ENCODE assay signal across 13 cellular contexts in genomic region chr1:2238361-2239055, GRCh38. TPM values are rescaled to one million over a fixed set of nuclear protein-coding genes. Genes with fewer than 3 reads are reported as not detected.
DNase-seq lines count a peak whose midpoint lies in the region; ATAC-seq and TF ChIP-seq lines count a peak whose summit lies in the region.
"Had no signal": no experiment of that assay in that cellular context is flagged by ENCODE, and none has a peak within 500 bp of the region (broad histone marks: within the 10 kb centered on the region; RNA-seq: fewer than 3 reads in every experiment).

No MANE protein-coding gene starts in this region.

- peaks cover 9% of the 10 kb centered on the region; the same call in 1 of the 2 replicates for H3K4me1 ChIP-seq in DND-41 (ENCODE audit: insufficient read depth, low read length)
- H3K4me1 ChIP-seq in right cardiac atrium (ENCODE audit: control insufficient read depth, insufficient read depth, low read length): peaks cover 54% of the 10 kb centered on the region
- H3K4me1 ChIP-seq in sigmoid colon: peaks cover 0 to 100% (median 99%) of the 10 kb centered on the region in 4 donors
- peaks cover 5% of the 10 kb centered on the region for H3K4me1 ChIP-seq in endodermal cell (ENCODE audit: control insufficient read depth, insufficient read depth, low read length)

- H3K79me2 ChIP-seq in DND-41 (ENCODE audit: insufficient read depth, low read length): peaks cover 96% of the 10 kb centered on the region

- H3K9ac ChIP-seq in DND-41 (ENCODE audit: low read depth, low read length) (no peak overlapping the region), endodermal cell (ENCODE audit: extremely low read depth, low read length, poor library complexity, severe bottlenecking) (no peak overlapping the region)

- no peak for TF ChIP-seq POLR2A in sigmoid colon (IDR thresholded peaks at IDR 0.05)

- TF ChIP-seq EP300 in sigmoid colon (IDR thresholded peaks at IDR 0.05): no peak

- H3K36me3 Mint-ChIP-seq in activated T-helper 17 cell treated with anti-CD3 and anti-CD28 coated beads, Interleukin-2, amount 50 U/mL, for 72 hours (ENCODE audit: low read depth): peaks cover 61% of the 10 kb centered on the region
- no peaks in the 10 kb centered on the region for H3K36me3 Mint-ChIP-seq in osteocyte (ENCODE audit: unreplicated experiment)
- H3K36me3 Mint-ChIP-seq in endodermal cell (ENCODE audit: low read depth): peaks cover 22% of the 10 kb centered on the region

- no peak overlapping the region for H3K4me3 ChIP-seq in DND-41 (ENCODE audit: low read depth in 1 of 2, low read length in 2 of 2)
- no peak overlapping the region for H3K4me3 ChIP-seq in right cardiac atrium (ENCODE audit: low read length)
- peak overlapping the region in 1 of 4 donors; percentile 7 for H3K4me3 ChIP-seq in sigmoid colon
- no peak overlapping the region for H3K4me3 ChIP-seq in endodermal cell (ENCODE audit: low read length)

- 63% methylated on average over 27 of the region's 27 CpGs for WGBS in right cardiac atrium
- WGBS in sigmoid colon, 2 donors: 68 to 85% methylated on average over 27 of the region's 27 CpGs
- 93 to 100% methylated on average over 19 to 27 of the region's 27 CpGs for WGBS in endodermal cell (ENCODE audit: insufficient coverage in 1 of 2, insufficient read length in 1 of 2), 2 experiments

- H3K27ac Mint-ChIP-seq in activated T-helper 17 cell treated with anti-CD3 and anti-CD28 coated beads, Interleukin-2, amount 50 U/mL, for 72 hours: peak overlapping the region; percentile 79
- H3K27ac Mint-ChIP-seq in osteocyte (ENCODE audit: unreplicated experiment) (no peak overlapping the region), endodermal cell (no peak overlapping the region)
- H3K27ac Mint-ChIP-seq: stimulated activated memory B cell treated with anti-CD40 and anti-IgM and Interleukin-4, amounts not matched to agents 10 μg/mL and 1 μg/mL and 100 μg/mL, for 72 hours had no signal

- H3K9me3 ChIP-seq in DND-41 (ENCODE audit: insufficient read depth, low read length, severe bottlenecking): no peaks in the 10 kb centered on the region
- H3K9me3 ChIP-seq in right cardiac atrium (ENCODE audit: control insufficient read depth, low read length): no peaks in the 10 kb centered on the region
- no peaks in the 10 kb centered on the region for H3K9me3 ChIP-seq in sigmoid colon
- no peaks in the 10 kb centered on the region for H3K9me3 ChIP-seq in endodermal cell (ENCODE audit: control insufficient read depth, low read length)
- H3K9me3 ChIP-seq: neutrophil had no signal

- DNase-seq in DND-41 (no peak), right cardiac atrium (peak in 2 of 3 donors; percentile 61 to 68), sigmoid colon (no peak), NCI-H128 (lab: John Stamatoyannopoulos, UW; ENCODE audit: unreplicated experiment) (no peak), osteocyte (ENCODE audit: extremely low spot score, unreplicated experiment) (no peak), NCI-H1436 treated with DMSO at 0.1 percent for 48 hours (lab: John Stamatoyannopoulos, UW) (no peak), endodermal cell (no peak)
- DNase-seq: activated CD4-positive, alpha-beta T cell treated with anti-CD3 and anti-CD28 coated beads for 48 hours; activated effector memory CD4-positive, alpha-beta T cell treated with Interleukin-2 at 50 U/mL for 16 hours; stimulated activated CD4-positive, alpha-beta T cell treated with anti-CD3 and anti-CD28 coated beads, Interleukin-1b, Interleukin-23, amount 100 ng/mL, for 48 hours had no signal

- H3K27me3 ChIP-seq in DND-41 (ENCODE audit: insufficient read depth, low read length, poor library complexity): no peaks in the 10 kb centered on the region
- no peaks in the 10 kb centered on the region for H3K27me3 ChIP-seq in right cardiac atrium (ENCODE audit: control insufficient read depth, insufficient read depth)
- H3K27me3 ChIP-seq in sigmoid colon: no peaks in the 10 kb centered on the region
- no peaks in the 10 kb centered on the region for H3K27me3 ChIP-seq in endodermal cell (ENCODE audit: control insufficient read depth, insufficient read depth, low read length, poor library complexity, severe bottlenecking)
- H3K27me3 ChIP-seq: neutrophil had no signal

- H3K27ac ChIP-seq in DND-41 (ENCODE audit: low read length): 0 out of 2 replicates have a peak overlapping the region, but pooled peaks have one; percentile 34
- H3K27ac ChIP-seq in right cardiac atrium (ENCODE audit: low read length): no peak overlapping the region
- peak overlapping the region; percentile 67 to 92 (median 90) for H3K27ac ChIP-seq in sigmoid colon
- H3K27ac ChIP-seq in endodermal cell (ENCODE audit: low read depth, low read length): no peak overlapping the region

- TF ChIP-seq CTCF in DND-41 (IDR thresholded peaks at IDR 0.05; ENCODE audit: borderline replicate concordance, extremely low read depth, low read length, poor library complexity, severe bottlenecking): no peak
- TF ChIP-seq CTCF in sigmoid colon (IDR thresholded peaks at IDR 0.05): no peak
- no peak for TF ChIP-seq CTCF in osteocyte (IDR thresholded peaks at IDR 0.05)
- no peak for TF ChIP-seq CTCF in endodermal cell (conservative IDR thresholded peaks at IDR 0.05)

- no peaks in the 10 kb centered on the region for H3K9me3 Mint-ChIP-seq in activated T-helper 17 cell treated with anti-CD3 and anti-CD28 coated beads, Interleukin-2, amount 50 U/mL, for 72 hours
- H3K9me3 Mint-ChIP-seq in osteocyte (ENCODE audit: unreplicated experiment) (no peaks in the 10 kb centered on the region), endodermal cell (no peaks in the 10 kb centered on the region)
- H3K9me3 Mint-ChIP-seq: stimulated activated memory B cell treated with anti-CD40 and anti-IgM and Interleukin-4, amounts not matched to agents 10 μg/mL and 1 μg/mL and 100 μg/mL, for 72 hours had no signal

- H2AFZ ChIP-seq in DND-41 (ENCODE audit: low read depth, low read length): no peak overlapping the region

- H3K27me3 Mint-ChIP-seq in activated T-helper 17 cell treated with anti-CD3 and anti-CD28 coated beads, Interleukin-2, amount 50 U/mL, for 72 hours: no peaks in the 10 kb centered on the region
- no peaks in the 10 kb centered on the region for H3K27me3 Mint-ChIP-seq in osteocyte (ENCODE audit: unreplicated experiment)
- H3K27me3 Mint-ChIP-seq in endodermal cell (ENCODE audit: insufficient read depth): no peaks in the 10 kb centered on the region
- H3K27me3 Mint-ChIP-seq: stimulated activated memory B cell treated with anti-CD40 and anti-IgM and Interleukin-4, amounts not matched to agents 10 μg/mL and 1 μg/mL and 100 μg/mL, for 72 hours had no signal

- peaks cover 16% of the 10 kb centered on the region for H3K36me3 ChIP-seq in DND-41 (ENCODE audit: insufficient read depth, low read length)
- H3K36me3 ChIP-seq in sigmoid colon: peaks cover 0 to 4% (median 0%) of the 10 kb centered on the region in 4 donors
- peaks cover 24% of the 10 kb centered on the region for H3K36me3 ChIP-seq in endodermal cell (ENCODE audit: control insufficient read depth, insufficient read depth, low read length)
- H3K36me3 ChIP-seq: neutrophil had no signal

- peaks cover 96% of the 10 kb centered on the region for H4K20me1 ChIP-seq in DND-41 (ENCODE audit: insufficient read depth, low read length)

- H3K4me3 Mint-ChIP-seq in activated T-helper 17 cell treated with anti-CD3 and anti-CD28 coated beads, Interleukin-2, amount 50 U/mL, for 72 hours: peak overlapping the region; percentile 61
- H3K4me3 Mint-ChIP-seq in osteocyte (ENCODE audit: unreplicated experiment) (no peak overlapping the region), endodermal cell (no peak overlapping the region)
- H3K4me3 Mint-ChIP-seq: stimulated activated memory B cell treated with anti-CD40 and anti-IgM and Interleukin-4, amounts not matched to agents 10 μg/mL and 1 μg/mL and 100 μg/mL, for 72 hours had no signal

- H3K4me1 Mint-ChIP-seq in activated T-helper 17 cell treated with anti-CD3 and anti-CD28 coated beads, Interleukin-2, amount 50 U/mL, for 72 hours: peaks cover 53% of the 10 kb centered on the region
- H3K4me1 Mint-ChIP-seq in osteocyte (ENCODE audit: unreplicated experiment) (peaks cover 87% of the 10 kb centered on the region), endodermal cell (peaks cover 27% of the 10 kb centered on the region)

- ATAC-seq in DND-41 (ENCODE audit: insufficient read depth, low read depth) (no peak), right cardiac atrium (no peak)
- ATAC-seq in activated T-helper 17 cell treated with anti-CD3 and anti-CD28 coated beads, Interleukin-2, amount 50 U/mL, for 72 hours (replicated peaks): no peak
- ATAC-seq: stimulated activated memory B cell treated with anti-CD40 and anti-IgM and Interleukin-4, amounts not matched to agents 10 μg/mL and 1 μg/mL and 100 μg/mL, for 72 hours had no signal

- H3K4me2 ChIP-seq in DND-41 (ENCODE audit: insufficient read depth, low read length): no peak overlapping the region

- intact Hi-C loops in right cardiac atrium (cut with DNase I) (no loop called here), sigmoid colon (cut with DNase I) (loop anchor here (5.0 kb wide), 1 partner anchor 34 kb away; no protein-coding TSS in a partner anchor)

RNA-seq across cellular contexts. Expression of gene SKI, which starts 10.4 kb away (rescaled TPM):
- total RNA-seq in activated T-helper 17 cell treated with anti-CD3 and anti-CD28 coated beads, Interleukin-2, amount 50 U/mL, for 72 hours: 10 to 100 TPM; 39.5 to 52.1 TPM
- total RNA-seq in right cardiac atrium (10 to 100 TPM; 56.7 to 83.1 (median 68.9) TPM), sigmoid colon (10 to 100 TPM; 18.9 to 50.4 (median 26.9) TPM), osteocyte (131 and 132 TPM in 2 replicates), endodermal cell (10 to 100 TPM; 65.4 to 79.2 TPM)
- polyA plus RNA-seq in right cardiac atrium (35.6 TPM), sigmoid colon (10 to 100 TPM in 1 of 3 donors, 1 to 10 TPM in 2; 5.8 to 20.0 (median 6.6) TPM)
- polyA plus RNA-seq in endodermal cell (2013, experiment 1 of 2): 39.9 TPM
- polyA plus RNA-seq in endodermal cell (2013, experiment 2 of 2): 37.7 TPM

RNA-seq across cellular contexts. Expression of gene FAAP20, which starts 43.9 kb away (rescaled TPM):
- total RNA-seq in activated T-helper 17 cell treated with anti-CD3 and anti-CD28 coated beads, Interleukin-2, amount 50 U/mL, for 72 hours: 10 to 100 TPM; 56.7 to 68.3 TPM
- total RNA-seq in right cardiac atrium (10 to 100 TPM; 35.5 to 49.3 (median 37.2) TPM), sigmoid colon (10 to 100 TPM; 33.8 to 49.5 (median 39.6) TPM), osteocyte (85.1 and 90.4 TPM in 2 replicates), endodermal cell (100 to 1,000 TPM; 126 to 154 TPM)
- polyA plus RNA-seq in right cardiac atrium (56.3 TPM), sigmoid colon (10 to 100 TPM; 28.4 to 58.0 (median 56.5) TPM)
- 91.8 TPM for polyA plus RNA-seq in endodermal cell (2013, experiment 1 of 2)
- 88.9 TPM for polyA plus RNA-seq in endodermal cell (2013, experiment 2 of 2)

Comparison
In these comparisons a context has a peak if more than half of its experiments do, and no peak if none do; other contexts are left out.
1. DNase-seq: peak in right cardiac atrium (2 of 3); none in DND-41 (single experiment), sigmoid colon (single experiment), NCI-H128 (single experiment), osteocyte (single experiment), NCI-H1436 treated with DMSO at 0.1 percent for 48 hours (single experiment) and endodermal cell (single experiment).
2. H3K27ac ChIP-seq: peak in DND-41 (single experiment) and sigmoid colon (4 of 4); none in right cardiac atrium (single experiment) and endodermal cell (single experiment).